In genomic region chr10:33161550-33162247, GRCh38 we compare ENCODE assay signal across 1 cellular context.
TF ChIP-seq lines count a peak whose summit lies in the region.

No MANE protein-coding gene starts in this region.

TF ChIP-seq in A549, 52 proteins besides CTCF, POLR2A, EP300 and RAD21 (continued from another document):
- TF ChIP-seq BCL3 (IDR thresholded peaks at IDR 0.05), result no peak
- TF ChIP-seq HES2 (IDR thresholded peaks at IDR 0.05), result no peak
- no peak for TF ChIP-seq ZSCAN20 (CRISPR knock-in tag; IDR thresholded peaks at IDR 0.05)
- no peak for TF ChIP-seq RARB (CRISPR knock-in tag; IDR thresholded peaks at IDR 0.05)
- TF ChIP-seq NFE2L2 (conservative IDR thresholded peaks at IDR 0.05; ENCODE audit: low read length), result no peak
- no peak for TF ChIP-seq KDM1A (IDR thresholded peaks at IDR 0.05; ENCODE audit: low read depth)
- no peak for TF ChIP-seq CHD4 (IDR thresholded peaks at IDR 0.05; ENCODE audit: borderline replicate concordance)
- TF ChIP-seq JUN (IDR thresholded peaks at IDR 0.05), result no peak
- TF ChIP-seq RFX5 (IDR thresholded peaks at IDR 0.05), result no peak
- no peak for TF ChIP-seq HOXA7 (CRISPR knock-in tag; IDR thresholded peaks at IDR 0.05)
- no peak for TF ChIP-seq HMGXB4 (CRISPR knock-in tag; IDR thresholded peaks at IDR 0.05; ENCODE audit: borderline replicate concordance)
- no peak for TF ChIP-seq CBX2 (IDR thresholded peaks at IDR 0.05; ENCODE audit: borderline replicate concordance, low read depth)
TF ChIP-seq in A549: peak in this region for 0.
